1 cellular context compared by ENCODE assay signal in the genomic region with DNA sequence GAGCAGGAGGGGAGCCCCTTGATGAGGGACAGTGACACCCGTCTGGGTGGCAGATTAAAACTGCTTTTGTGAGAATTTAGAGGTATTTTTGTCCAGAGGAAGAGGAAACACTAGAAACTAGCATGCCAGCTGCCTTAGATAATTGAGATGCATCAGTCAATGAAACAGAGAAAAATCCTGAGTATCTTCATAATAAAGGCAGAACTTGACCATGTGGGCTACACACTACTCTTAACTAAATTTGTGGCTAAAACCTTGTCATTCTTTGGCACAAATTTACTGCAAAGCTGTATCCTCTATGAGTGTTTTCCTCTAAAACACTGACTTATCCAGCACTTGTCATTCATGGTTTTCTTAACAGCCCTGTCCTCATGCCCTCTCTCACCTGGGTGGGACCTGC.
TF ChIP-seq lines count a peak whose summit lies in the region.

No MANE protein-coding gene starts in this region.

TF ChIP-seq in IMR-90, 13 proteins besides CTCF, POLR2A, EP300 and RAD21:
- TF ChIP-seq USF2 (IDR thresholded peaks at IDR 0.05; ENCODE audit: low read depth, low read length) (0 out of 2 replicates have a peak, but pooled peaks have one; percentile 0), MXI1 (IDR thresholded peaks at IDR 0.05; ENCODE audit: borderline replicate concordance, low read depth, low read length) (no peak)
